ENCODE assay signal across 1 cellular context in the genomic region with DNA sequence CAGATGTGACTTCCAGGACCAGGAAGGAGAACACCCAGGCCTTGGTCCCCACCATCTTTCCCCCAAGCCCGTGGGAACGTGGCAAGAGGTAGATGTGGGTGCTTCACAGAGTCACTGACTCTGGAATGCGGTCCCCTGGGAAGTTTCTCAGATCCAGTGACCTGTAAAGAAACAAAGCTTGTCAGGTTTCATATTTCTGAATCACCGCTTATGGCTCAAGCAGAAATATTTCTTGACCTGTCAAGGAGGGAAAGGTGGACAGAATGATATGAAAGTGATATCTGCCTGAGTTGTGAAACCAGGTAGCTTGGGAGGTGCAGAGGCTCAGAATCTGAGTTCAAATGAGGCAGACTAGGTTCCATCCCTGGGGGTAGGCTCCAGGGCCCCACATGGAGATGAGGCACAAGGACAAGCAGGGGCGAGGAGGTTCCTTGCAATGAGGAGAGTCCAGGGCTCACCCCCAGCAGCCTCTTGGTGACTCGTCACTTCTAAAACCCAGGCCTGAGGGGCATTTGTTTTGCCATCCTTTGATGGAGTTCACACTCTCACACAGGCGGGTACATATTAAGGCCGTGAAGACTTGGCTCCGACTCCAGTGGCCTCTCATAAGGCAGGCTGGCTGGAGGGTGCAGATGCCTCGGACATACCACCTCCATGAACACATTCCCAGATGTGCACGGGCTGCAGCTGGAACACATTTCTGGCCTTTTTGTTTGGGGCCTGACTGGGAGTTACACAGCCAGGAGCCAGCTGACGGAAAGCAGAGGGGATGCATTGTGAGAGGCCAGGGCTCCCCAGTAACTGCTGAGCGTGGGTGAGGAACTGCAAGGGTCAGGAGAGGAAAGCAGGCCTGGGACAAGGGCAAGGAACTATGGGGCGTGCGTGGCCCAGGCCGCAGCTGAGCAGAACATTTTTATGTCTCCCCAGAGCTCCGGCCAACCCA.
TF ChIP-seq lines count a peak whose summit lies in the region.

No MANE protein-coding gene starts in this region.

TF ChIP-seq in K562, 482 proteins besides CTCF, POLR2A, EP300 and RAD21 (continued from another document):
- TF ChIP-seq, protein P1, sequence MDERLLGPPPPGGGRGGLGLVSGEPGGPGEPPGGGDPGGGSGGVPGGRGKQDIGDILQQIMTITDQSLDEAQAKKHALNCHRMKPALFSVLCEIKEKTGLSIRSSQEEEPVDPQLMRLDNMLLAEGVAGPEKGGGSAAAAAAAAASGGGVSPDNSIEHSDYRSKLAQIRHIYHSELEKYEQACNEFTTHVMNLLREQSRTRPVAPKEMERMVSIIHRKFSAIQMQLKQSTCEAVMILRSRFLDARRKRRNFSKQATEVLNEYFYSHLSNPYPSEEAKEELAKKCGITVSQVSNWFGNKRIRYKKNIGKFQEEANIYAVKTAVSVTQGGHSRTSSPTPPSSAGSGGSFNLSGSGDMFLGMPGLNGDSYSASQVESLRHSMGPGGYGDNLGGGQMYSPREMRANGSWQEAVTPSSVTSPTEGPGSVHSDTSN (CRISPR knock-in tag; IDR thresholded peaks at IDR 0.05; ENCODE audit: low read depth): no peak
- TF ChIP-seq, protein P1 (tag; conservative IDR thresholded peaks at IDR 0.05; ENCODE audit: low read depth): no peak
- TF ChIP-seq, protein P2, sequence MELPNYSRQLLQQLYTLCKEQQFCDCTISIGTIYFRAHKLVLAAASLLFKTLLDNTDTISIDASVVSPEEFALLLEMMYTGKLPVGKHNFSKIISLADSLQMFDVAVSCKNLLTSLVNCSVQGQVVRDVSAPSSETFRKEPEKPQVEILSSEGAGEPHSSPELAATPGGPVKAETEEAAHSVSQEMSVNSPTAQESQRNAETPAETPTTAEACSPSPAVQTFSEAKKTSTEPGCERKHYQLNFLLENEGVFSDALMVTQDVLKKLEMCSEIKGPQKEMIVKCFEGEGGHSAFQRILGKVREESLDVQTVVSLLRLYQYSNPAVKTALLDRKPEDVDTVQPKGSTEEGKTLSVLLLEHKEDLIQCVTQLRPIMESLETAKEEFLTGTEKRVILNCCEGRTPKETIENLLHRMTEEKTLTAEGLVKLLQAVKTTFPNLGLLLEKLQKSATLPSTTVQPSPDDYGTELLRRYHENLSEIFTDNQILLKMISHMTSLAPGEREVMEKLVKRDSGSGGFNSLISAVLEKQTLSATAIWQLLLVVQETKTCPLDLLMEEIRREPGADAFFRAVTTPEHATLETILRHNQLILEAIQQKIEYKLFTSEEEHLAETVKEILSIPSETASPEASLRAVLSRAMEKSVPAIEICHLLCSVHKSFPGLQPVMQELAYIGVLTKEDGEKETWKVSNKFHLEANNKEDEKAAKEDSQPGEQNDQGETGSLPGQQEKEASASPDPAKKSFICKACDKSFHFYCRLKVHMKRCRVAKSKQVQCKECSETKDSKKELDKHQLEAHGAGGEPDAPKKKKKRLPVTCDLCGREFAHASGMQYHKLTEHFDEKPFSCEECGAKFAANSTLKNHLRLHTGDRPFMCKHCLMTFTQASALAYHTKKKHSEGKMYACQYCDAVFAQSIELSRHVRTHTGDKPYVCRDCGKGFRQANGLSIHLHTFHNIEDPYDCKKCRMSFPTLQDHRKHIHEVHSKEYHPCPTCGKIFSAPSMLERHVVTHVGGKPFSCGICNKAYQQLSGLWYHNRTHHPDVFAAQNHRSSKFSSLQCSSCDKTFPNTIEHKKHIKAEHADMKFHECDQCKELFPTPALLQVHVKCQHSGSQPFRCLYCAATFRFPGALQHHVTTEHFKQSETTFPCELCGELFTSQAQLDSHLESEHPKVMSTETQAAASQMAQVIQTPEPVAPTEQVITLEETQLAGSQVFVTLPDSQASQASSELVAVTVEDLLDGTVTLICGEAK (IDR thresholded peaks at IDR 0.05): no peak
- TF ChIP-seq, protein P2 (CRISPR knock-in tag; IDR thresholded peaks at IDR 0.05): no peak
- TF ChIP-seq MECOM (CRISPR knock-in tag; IDR thresholded peaks at IDR 0.05) (no peak), HDAC8 (tag; IDR thresholded peaks at IDR 0.05) (no peak), ZNF274 (IDR thresholded peaks at IDR 0.05; ENCODE audit: borderline replicate concordance, low read depth, low read length) (no peak)
